In genomic region chr2:217941339-217941738, GRCh38 we compare ENCODE assay signal across 13 cellular contexts.
DNase-seq lines count a peak whose midpoint lies in the region; ATAC-seq, FAIRE-seq and TF ChIP-seq lines count a peak whose summit lies in the region.
"Had no signal": no experiment of that assay in that cellular context is flagged by ENCODE, and none has a peak within 500 bp of the region (broad histone marks: within the 10 kb centered on the region; RNA-seq: fewer than 3 reads in every experiment).

No MANE protein-coding gene starts in this region.

- no peak for TF ChIP-seq CTCF in colonic mucosa (IDR thresholded peaks at IDR 0.05)
- TF ChIP-seq CTCF in HepG2 (CRISPR knock-in tag; IDR thresholded peaks at IDR 0.05): no peak

- H3K9me3 ChIP-seq in BLaER1 (no peaks in the 10 kb centered on the region), colonic mucosa (no peaks in the 10 kb centered on the region), HepG2 (ENCODE audit: low read length) (no peaks in the 10 kb centered on the region), skeletal muscle tissue (ENCODE audit: control insufficient read depth in 3 of 3, low read length in 3 of 3) (no peaks in the 10 kb centered on the region)
- H3K9me3 ChIP-seq: pancreas had no signal

- H3K79me2 ChIP-seq in HepG2 (ENCODE audit: insufficient read depth, low read length): peaks cover 31% of the 10 kb centered on the region

- 0 out of 2 replicates have a peak overlapping the region, but pooled peaks have one; percentile 18 for H3K27ac ChIP-seq in BLaER1
- H3K27ac ChIP-seq in colonic mucosa: peak overlapping the region; percentile 50
- no peak overlapping the region for H3K27ac ChIP-seq in HepG2 (ENCODE audit: extremely low read length, insufficient read depth, low read length)
- H3K27ac ChIP-seq in skeletal muscle tissue (ENCODE audit: low read depth, low read length): peak overlapping the region; percentile 87

- H4K20me1 ChIP-seq in BLaER1 (peaks cover 99% of the 10 kb centered on the region), HepG2 (ENCODE audit: insufficient read depth, low read length) (peaks cover 43% of the 10 kb centered on the region; the same call in 1 of the 2 replicates)

- no peak for DNase-seq in colonic mucosa
- DNase-seq in HepG2 (ENCODE audit: low spot score): no peak
- no peak for DNase-seq in cerebellum (ENCODE audit: low spot score)
- DNase-seq in RPMI8226: no peak
- no peak for DNase-seq in NCI-H446 (lab: John Stamatoyannopoulos, UW)
- DNase-seq: C1 segment of cervical spinal cord, left colon, NCI-H524 treated with DMSO at 0.1 percent for 48 hours, SHP77 had no signal

- in situ Hi-C loops in HepG2 (cut with HindIII; ENCODE audit: extremely low pct_ligation_motif_present, low pct_unique_long_range_greater_than_20kb): no loop called here

- H3K27me3 ChIP-seq in BLaER1 (no peaks in the 10 kb centered on the region), colonic mucosa (no peaks in the 10 kb centered on the region), HepG2 (ENCODE audit: control insufficient read depth in 1 of 2, insufficient read depth in 2 of 2, low read length in 2 of 2) (peaks cover 4 to 27% of the 10 kb centered on the region in 2 experiments; a peak in 4 of 5 replicates), skeletal muscle tissue (ENCODE audit: control insufficient read depth in 3 of 3, insufficient read depth in 3 of 3, low read length in 3 of 3) (no peaks in the 10 kb centered on the region)
- H3K27me3 ChIP-seq: pancreas had no signal

- TF ChIP-seq POLR2A in HepG2 (IDR thresholded peaks at IDR 0.05; ENCODE audit: insufficient read depth in 1 of 2, low read depth in 2 of 2, low read length in 2 of 2): no peak

- H3K4me2 ChIP-seq in BLaER1 (peak overlapping the region; percentile 44), HepG2 (ENCODE audit: low read depth, low read length) (peak overlapping the region; percentile 98)

- H3K4me1 ChIP-seq in BLaER1: peaks cover 33% of the 10 kb centered on the region
- H3K4me1 ChIP-seq in colonic mucosa: no peaks in the 10 kb centered on the region
- H3K4me1 ChIP-seq in HepG2 (ENCODE audit: insufficient read depth, low read length): peaks cover 83% of the 10 kb centered on the region
- H3K4me1 ChIP-seq in skeletal muscle tissue (ENCODE audit: control insufficient read depth in 3 of 3, insufficient read depth in 3 of 3, low read length in 3 of 3): peaks cover 66 to 72% (median 70%) of the 10 kb centered on the region in 3 donors

- no peak for TF ChIP-seq RAD21 in HepG2 (CRISPR knock-in tag; IDR thresholded peaks at IDR 0.05)

- CTCF ChIA-PET in HepG2 (lab: Yijun Ruan, JAX; ENCODE audit: low intra/inter-chr PET ratio, low total read pairs): no interaction called here

- ATAC-seq in HepG2 (no peak), HG03135 (IDR thresholded peaks at IDR 0.05; ENCODE audit: unreplicated experiment) (no peak)
- ATAC-seq: left colon, pancreas had no signal

- no peak for FAIRE-seq in HepG2 (lab: Jason Lieb, UNC)
- FAIRE-seq: pancreas had no signal

- POLR2A ChIA-PET in HepG2 (lab: Yijun Ruan, JAX): no interaction called here

- H2AFZ ChIP-seq in HepG2 (ENCODE audit: low read length): no peak overlapping the region

- H3K36me3 ChIP-seq in BLaER1 (peaks cover 17% of the 10 kb centered on the region; the same call in 1 of the 2 replicates), colonic mucosa (no peaks in the 10 kb centered on the region), HepG2 (replicated peaks in 1 of 2; ENCODE audit: control insufficient read depth in 1 of 2, insufficient read depth in 2 of 2, low read length in 2 of 2) (no peaks in the 10 kb centered on the region; a peak in 1 of 5 replicates), skeletal muscle tissue (ENCODE audit: control insufficient read depth in 3 of 3, insufficient read depth in 3 of 3, low read length in 3 of 3) (peaks cover 0 to 7% (median 4%) of the 10 kb centered on the region in 3 donors)
- H3K36me3 ChIP-seq: pancreas had no signal

- WGBS in HepG2 (ENCODE audit: low lambda C conversion rate): 82% methylated on average over 6 of the region's 11 CpGs

- intact Hi-C loops in colonic mucosa (cut with DNase I): no loop called here
- intact Hi-C loops in HepG2 (cut with micrococcal nuclease; ENCODE audit: unreplicated experiment): loop anchor here (5.0 kb wide), 1 partner anchor 39 kb away; no protein-coding TSS in a partner anchor

- BruUV-seq in HepG2 (replicated peaks; lab: Mats Ljungman, UMichigan): no TSS peak

- H3K9ac ChIP-seq in BLaER1 (no peak overlapping the region), colonic mucosa (ENCODE audit: low read depth in 2 of 2, low read length in 2 of 2) (peak overlapping the region in 1 of 2 donors; percentile 46), HepG2 (ENCODE audit: insufficient read depth, low read depth, low read length) (peak overlapping the region; percentile 73; the same call in 1 of the 2 replicates), skeletal muscle tissue (ENCODE audit: low read depth in 1 of 3, low read length in 3 of 3) (peak overlapping the region; percentile 63 to 91 (median 77))

- TF ChIP-seq EP300 in HepG2 (IDR thresholded peaks at IDR 0.05; ENCODE audit: low read depth in 2 of 2, low read length in 2 of 2): no peak
- TF ChIP-seq EP300 in HepG2 (CRISPR knock-in tag; IDR thresholded peaks at IDR 0.05; ENCODE audit: borderline replicate concordance): no peak

- H3K4me3 ChIP-seq in BLaER1: no peak overlapping the region
- H3K4me3 ChIP-seq in colonic mucosa: peak overlapping the region; percentile 29
- peak overlapping the region; percentile 65 to 92 (median 86); a peak in 5 of 6 replicates for H3K4me3 ChIP-seq in HepG2 (replicated peaks in 1 of 3; ENCODE audit: insufficient read depth in 1 of 3, low read depth in 2 of 3, low read length in 3 of 3)
- H3K4me3 ChIP-seq in skeletal muscle tissue (ENCODE audit: low read length in 3 of 3): peak overlapping the region; percentile 62 to 89 (median 71)

TF ChIP-seq in HepG2, 621 proteins besides CTCF, POLR2A, EP300 and RAD21:
- no peak for TF ChIP-seq GRHL1 (CRISPR knock-in tag; conservative IDR thresholded peaks at IDR 0.05)
- no peak for TF ChIP-seq ZNF276 (CRISPR knock-in tag; IDR thresholded peaks at IDR 0.05; ENCODE audit: low read depth)
- TF ChIP-seq NONO (IDR thresholded peaks at IDR 0.05): no peak
- TF ChIP-seq NONO (CRISPR knock-in tag; conservative IDR thresholded peaks at IDR 0.05): no peak
- TF ChIP-seq ZBTB26 (CRISPR knock-in tag; IDR thresholded peaks at IDR 0.05; ENCODE audit: borderline replicate concordance): no peak
- TF ChIP-seq ZNF720 (CRISPR knock-in tag; IDR thresholded peaks at IDR 0.05): no peak
- TF ChIP-seq KAT2B (IDR thresholded peaks at IDR 0.05; ENCODE audit: borderline replicate concordance, low read depth, low read length): no peak
- TF ChIP-seq RFX3 (CRISPR knock-in tag; IDR thresholded peaks at IDR 0.05): no peak
- no peak for TF ChIP-seq ZNF274 (CRISPR knock-in tag; IDR thresholded peaks at IDR 0.05)
- no peak for TF ChIP-seq ATM (IDR thresholded peaks at IDR 0.05; ENCODE audit: borderline replicate concordance)
- no peak for TF ChIP-seq STAG1 (CRISPR knock-in tag; IDR thresholded peaks at IDR 0.05)
